1 cellular context compared by ENCODE assay signal in the genomic region with DNA sequence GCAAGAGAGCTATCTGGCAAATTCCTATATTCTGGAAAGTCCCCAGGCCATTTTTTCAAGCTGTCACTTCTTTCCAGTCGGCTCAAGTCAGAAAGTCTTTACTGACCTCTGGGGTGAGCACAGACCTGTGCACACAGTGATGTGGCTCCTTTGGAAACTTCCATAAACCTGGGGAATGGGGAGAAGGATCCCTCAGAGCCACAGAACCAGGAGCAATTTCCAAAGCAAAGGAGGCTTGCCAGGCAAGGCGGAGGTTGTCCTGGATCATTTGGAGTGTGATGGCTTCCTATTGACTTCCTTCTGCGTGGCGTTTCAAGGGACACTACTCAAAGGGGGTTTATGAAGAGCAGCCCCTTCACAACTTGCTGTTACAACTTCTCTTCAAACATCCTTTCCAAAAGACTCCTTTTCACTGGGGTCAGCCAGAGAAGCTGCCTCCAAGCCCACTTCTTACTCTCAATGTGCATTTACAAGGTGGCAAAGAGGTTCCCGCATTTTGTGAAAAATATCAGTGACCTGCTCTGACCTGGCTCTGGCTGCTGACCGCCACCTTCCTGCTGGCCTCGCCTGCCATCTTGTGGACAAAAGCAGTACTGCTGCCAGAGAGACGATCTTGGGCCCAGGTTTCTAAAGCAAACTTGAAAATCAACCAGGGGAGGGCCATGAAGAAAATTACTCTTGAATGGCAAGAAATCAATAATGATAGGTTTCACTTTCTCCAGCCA.
TF ChIP-seq lines count a peak whose summit lies in the region.

No MANE protein-coding gene starts in this region.

TF ChIP-seq in HepG2, 621 proteins besides CTCF, POLR2A, EP300 and RAD21 (continued from another document and continues in another):
- TF ChIP-seq ZNF761 (CRISPR knock-in tag; conservative IDR thresholded peaks at IDR 0.05) = no peak
- TF ChIP-seq, protein P1, sequence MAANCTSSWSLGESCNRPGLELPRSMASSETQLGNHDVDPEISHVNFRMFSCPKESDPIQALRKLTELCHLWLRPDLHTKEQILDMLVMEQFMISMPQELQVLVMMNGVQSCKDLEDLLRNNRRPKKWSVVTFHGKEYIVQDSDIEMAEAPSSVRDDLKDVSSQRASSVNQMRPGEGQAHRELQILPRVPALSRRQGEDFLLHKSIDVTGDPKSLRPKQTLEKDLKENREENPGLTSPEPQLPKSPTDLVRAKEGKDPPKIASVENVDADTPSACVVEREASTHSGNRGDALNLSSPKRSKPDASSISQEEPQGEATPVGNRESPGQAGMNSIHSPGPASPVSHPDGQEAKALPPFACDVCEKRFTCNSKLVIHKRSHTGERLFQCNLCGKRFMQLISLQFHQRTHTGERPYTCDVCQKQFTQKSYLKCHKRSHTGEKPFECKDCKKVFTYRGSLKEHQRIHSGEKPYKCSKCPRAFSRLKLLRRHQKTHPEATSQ (CRISPR knock-in tag; IDR thresholded peaks at IDR 0.05; ENCODE audit: borderline replicate concordance) = no peak; the same call in 1 of the 2 replicates
- no peak for TF ChIP-seq ZNF563 (CRISPR knock-in tag; IDR thresholded peaks at IDR 0.05)
- no peak for TF ChIP-seq ZSCAN22 (CRISPR knock-in tag; IDR thresholded peaks at IDR 0.05)
- TF ChIP-seq TBP (CRISPR knock-in tag; IDR thresholded peaks at IDR 0.05) = no peak
- TF ChIP-seq, protein P2, sequence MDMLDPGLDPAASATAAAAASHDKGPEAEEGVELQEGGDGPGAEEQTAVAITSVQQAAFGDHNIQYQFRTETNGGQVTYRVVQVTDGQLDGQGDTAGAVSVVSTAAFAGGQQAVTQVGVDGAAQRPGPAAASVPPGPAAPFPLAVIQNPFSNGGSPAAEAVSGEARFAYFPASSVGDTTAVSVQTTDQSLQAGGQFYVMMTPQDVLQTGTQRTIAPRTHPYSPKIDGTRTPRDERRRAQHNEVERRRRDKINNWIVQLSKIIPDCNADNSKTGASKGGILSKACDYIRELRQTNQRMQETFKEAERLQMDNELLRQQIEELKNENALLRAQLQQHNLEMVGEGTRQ (IDR thresholded peaks at IDR 0.05; ENCODE audit: low read depth, low read length) = no peak
- TF ChIP-seq, protein P2 (CRISPR knock-in tag; IDR thresholded peaks at IDR 0.05; ENCODE audit: borderline replicate concordance) = no peak
- no peak for TF ChIP-seq ARNT2 (CRISPR knock-in tag; IDR thresholded peaks at IDR 0.05; ENCODE audit: low read depth)
- TF ChIP-seq, protein P3, sequence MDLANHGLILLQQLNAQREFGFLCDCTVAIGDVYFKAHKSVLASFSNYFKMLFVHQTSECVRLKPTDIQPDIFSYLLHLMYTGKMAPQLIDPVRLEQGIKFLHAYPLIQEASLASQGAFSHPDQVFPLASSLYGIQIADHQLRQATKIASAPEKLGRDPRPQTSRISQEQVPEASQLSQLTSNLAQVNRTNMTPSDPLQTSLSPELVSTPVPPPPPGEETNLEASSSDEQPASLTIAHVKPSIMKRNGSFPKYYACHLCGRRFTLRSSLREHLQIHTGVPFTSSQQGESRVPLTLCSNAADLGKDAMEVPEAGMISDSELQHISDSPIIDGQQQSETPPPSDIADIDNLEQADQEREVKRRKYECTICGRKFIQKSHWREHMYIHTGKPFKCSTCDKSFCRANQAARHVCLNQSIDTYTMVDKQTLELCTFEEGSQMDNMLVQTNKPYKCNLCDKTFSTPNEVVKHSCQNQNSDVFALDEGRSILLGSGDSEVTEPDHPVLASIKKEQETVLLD (CRISPR knock-in tag; IDR thresholded peaks at IDR 0.05; ENCODE audit: low read depth) = no peak
- TF ChIP-seq, protein P4, sequence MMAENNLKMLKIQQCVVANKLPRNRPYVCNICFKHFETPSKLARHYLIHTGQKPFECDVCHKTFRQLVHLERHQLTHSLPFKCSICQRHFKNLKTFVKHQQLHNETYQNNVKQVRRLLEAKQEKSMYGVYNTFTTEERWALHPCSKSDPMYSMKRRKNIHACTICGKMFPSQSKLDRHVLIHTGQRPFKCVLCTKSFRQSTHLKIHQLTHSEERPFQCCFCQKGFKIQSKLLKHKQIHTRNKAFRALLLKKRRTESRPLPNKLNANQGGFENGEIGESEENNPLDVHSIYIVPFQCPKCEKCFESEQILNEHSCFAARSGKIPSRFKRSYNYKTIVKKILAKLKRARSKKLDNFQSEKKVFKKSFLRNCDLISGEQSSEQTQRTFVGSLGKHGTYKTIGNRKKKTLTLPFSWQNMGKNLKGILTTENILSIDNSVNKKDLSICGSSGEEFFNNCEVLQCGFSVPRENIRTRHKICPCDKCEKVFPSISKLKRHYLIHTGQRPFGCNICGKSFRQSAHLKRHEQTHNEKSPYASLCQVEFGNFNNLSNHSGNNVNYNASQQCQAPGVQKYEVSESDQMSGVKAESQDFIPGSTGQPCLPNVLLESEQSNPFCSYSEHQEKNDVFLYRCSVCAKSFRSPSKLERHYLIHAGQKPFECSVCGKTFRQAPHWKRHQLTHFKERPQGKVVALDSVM (CRISPR knock-in tag; IDR thresholded peaks at IDR 0.05) = no peak
- TF ChIP-seq ZNF775 (CRISPR knock-in tag; IDR thresholded peaks at IDR 0.05; ENCODE audit: borderline replicate concordance) = no peak
- no peak for TF ChIP-seq AHR (CRISPR knock-in tag; IDR thresholded peaks at IDR 0.05)
- no peak for TF ChIP-seq NFE2L2 (IDR thresholded peaks at IDR 0.05; ENCODE audit: low read length)
- TF ChIP-seq IKZF4 (CRISPR knock-in tag; IDR thresholded peaks at IDR 0.05; ENCODE audit: borderline replicate concordance, low read depth, not compliant biosample characterization) = no peak
- no peak for TF ChIP-seq HDAC1 (CRISPR knock-in tag; IDR thresholded peaks at IDR 0.05)
- TF ChIP-seq NBN (conservative IDR thresholded peaks at IDR 0.05) = no peak
- 0 out of 2 replicates have a peak, but pooled peaks have one; percentile 4 for TF ChIP-seq NFYB (CRISPR knock-in tag; IDR thresholded peaks at IDR 0.05)
- TF ChIP-seq HNF4A (CRISPR knock-in tag; IDR thresholded peaks at IDR 0.05) = no peak
- TF ChIP-seq, protein P5, sequence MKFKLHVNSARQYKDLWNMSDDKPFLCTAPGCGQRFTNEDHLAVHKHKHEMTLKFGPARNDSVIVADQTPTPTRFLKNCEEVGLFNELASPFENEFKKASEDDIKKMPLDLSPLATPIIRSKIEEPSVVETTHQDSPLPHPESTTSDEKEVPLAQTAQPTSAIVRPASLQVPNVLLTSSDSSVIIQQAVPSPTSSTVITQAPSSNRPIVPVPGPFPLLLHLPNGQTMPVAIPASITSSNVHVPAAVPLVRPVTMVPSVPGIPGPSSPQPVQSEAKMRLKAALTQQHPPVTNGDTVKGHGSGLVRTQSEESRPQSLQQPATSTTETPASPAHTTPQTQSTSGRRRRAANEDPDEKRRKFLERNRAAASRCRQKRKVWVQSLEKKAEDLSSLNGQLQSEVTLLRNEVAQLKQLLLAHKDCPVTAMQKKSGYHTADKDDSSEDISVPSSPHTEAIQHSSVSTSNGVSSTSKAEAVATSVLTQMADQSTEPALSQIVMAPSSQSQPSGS (CRISPR knock-in tag; IDR thresholded peaks at IDR 0.05) = peak; percentile 64; the same call in 1 of the 2 replicates
- TF ChIP-seq ZNF333 (CRISPR knock-in tag; IDR thresholded peaks at IDR 0.05; ENCODE audit: borderline replicate concordance) = 0 out of 2 replicates have a peak, but pooled peaks have one; percentile 34
- TF ChIP-seq, protein P6, sequence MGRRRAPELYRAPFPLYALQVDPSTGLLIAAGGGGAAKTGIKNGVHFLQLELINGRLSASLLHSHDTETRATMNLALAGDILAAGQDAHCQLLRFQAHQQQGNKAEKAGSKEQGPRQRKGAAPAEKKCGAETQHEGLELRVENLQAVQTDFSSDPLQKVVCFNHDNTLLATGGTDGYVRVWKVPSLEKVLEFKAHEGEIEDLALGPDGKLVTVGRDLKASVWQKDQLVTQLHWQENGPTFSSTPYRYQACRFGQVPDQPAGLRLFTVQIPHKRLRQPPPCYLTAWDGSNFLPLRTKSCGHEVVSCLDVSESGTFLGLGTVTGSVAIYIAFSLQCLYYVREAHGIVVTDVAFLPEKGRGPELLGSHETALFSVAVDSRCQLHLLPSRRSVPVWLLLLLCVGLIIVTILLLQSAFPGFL (CRISPR knock-in tag; IDR thresholded peaks at IDR 0.05) = no peak
- no peak for TF ChIP-seq ZFAT (CRISPR knock-in tag; conservative IDR thresholded peaks at IDR 0.05)
- TF ChIP-seq TARDBP (CRISPR knock-in tag; IDR thresholded peaks at IDR 0.05) = peak; percentile 76; the same call in 1 of the 2 replicates
- no peak; the same call in 1 of the 2 replicates for TF ChIP-seq EED (CRISPR knock-in tag; IDR thresholded peaks at IDR 0.05)
- TF ChIP-seq MAFK (conservative IDR thresholded peaks at IDR 0.05 in 1 of 2, IDR thresholded peaks at IDR 0.05 in 1 of 2; ENCODE audit: low read length in 2 of 2) = no peak
- TF ChIP-seq ZNF331 (CRISPR knock-in tag; IDR thresholded peaks at IDR 0.05) = no peak; the same call in 1 of the 2 replicates
- no peak for TF ChIP-seq SSRP1 (CRISPR knock-in tag; IDR thresholded peaks at IDR 0.05)
- TF ChIP-seq, protein P7, sequence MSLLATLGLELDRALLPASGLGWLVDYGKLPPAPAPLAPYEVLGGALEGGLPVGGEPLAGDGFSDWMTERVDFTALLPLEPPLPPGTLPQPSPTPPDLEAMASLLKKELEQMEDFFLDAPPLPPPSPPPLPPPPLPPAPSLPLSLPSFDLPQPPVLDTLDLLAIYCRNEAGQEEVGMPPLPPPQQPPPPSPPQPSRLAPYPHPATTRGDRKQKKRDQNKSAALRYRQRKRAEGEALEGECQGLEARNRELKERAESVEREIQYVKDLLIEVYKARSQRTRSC (CRISPR knock-in tag; IDR thresholded peaks at IDR 0.05; ENCODE audit: low read depth) = no peak; the same call in 1 of the 2 replicates
- TF ChIP-seq ZNF496 (CRISPR knock-in tag; IDR thresholded peaks at IDR 0.05; ENCODE audit: insufficient replicate concordance) = no peak
- no peak for TF ChIP-seq ZNF572 (CRISPR knock-in tag; IDR thresholded peaks at IDR 0.05)
- TF ChIP-seq, protein P8, sequence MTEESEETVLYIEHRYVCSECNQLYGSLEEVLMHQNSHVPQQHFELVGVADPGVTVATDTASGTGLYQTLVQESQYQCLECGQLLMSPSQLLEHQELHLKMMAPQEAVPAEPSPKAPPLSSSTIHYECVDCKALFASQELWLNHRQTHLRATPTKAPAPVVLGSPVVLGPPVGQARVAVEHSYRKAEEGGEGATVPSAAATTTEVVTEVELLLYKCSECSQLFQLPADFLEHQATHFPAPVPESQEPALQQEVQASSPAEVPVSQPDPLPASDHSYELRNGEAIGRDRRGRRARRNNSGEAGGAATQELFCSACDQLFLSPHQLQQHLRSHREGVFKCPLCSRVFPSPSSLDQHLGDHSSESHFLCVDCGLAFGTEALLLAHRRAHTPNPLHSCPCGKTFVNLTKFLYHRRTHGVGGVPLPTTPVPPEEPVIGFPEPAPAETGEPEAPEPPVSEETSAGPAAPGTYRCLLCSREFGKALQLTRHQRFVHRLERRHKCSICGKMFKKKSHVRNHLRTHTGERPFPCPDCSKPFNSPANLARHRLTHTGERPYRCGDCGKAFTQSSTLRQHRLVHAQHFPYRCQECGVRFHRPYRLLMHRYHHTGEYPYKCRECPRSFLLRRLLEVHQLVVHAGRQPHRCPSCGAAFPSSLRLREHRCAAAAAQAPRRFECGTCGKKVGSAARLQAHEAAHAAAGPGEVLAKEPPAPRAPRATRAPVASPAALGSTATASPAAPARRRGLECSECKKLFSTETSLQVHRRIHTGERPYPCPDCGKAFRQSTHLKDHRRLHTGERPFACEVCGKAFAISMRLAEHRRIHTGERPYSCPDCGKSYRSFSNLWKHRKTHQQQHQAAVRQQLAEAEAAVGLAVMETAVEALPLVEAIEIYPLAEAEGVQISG (CRISPR knock-in tag; IDR thresholded peaks at IDR 0.05) = peak; percentile 25; the same call in 1 of the 2 replicates
- no peak for TF ChIP-seq ZNF607 (CRISPR knock-in tag; IDR thresholded peaks at IDR 0.05; ENCODE audit: borderline replicate concordance)
- TF ChIP-seq, protein P9, sequence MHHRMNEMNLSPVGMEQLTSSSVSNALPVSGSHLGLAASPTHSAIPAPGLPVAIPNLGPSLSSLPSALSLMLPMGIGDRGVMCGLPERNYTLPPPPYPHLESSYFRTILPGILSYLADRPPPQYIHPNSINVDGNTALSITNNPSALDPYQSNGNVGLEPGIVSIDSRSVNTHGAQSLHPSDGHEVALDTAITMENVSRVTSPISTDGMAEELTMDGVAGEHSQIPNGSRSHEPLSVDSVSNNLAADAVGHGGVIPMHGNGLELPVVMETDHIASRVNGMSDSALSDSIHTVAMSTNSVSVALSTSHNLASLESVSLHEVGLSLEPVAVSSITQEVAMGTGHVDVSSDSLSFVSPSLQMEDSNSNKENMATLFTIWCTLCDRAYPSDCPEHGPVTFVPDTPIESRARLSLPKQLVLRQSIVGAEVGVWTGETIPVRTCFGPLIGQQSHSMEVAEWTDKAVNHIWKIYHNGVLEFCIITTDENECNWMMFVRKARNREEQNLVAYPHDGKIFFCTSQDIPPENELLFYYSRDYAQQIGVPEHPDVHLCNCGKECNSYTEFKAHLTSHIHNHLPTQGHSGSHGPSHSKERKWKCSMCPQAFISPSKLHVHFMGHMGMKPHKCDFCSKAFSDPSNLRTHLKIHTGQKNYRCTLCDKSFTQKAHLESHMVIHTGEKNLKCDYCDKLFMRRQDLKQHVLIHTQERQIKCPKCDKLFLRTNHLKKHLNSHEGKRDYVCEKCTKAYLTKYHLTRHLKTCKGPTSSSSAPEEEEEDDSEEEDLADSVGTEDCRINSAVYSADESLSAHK (CRISPR knock-in tag; IDR thresholded peaks at IDR 0.05; ENCODE audit: borderline replicate concordance) = no peak
- no peak for TF ChIP-seq JUN (CRISPR knock-in tag; IDR thresholded peaks at IDR 0.05)
- TF ChIP-seq, protein P10, sequence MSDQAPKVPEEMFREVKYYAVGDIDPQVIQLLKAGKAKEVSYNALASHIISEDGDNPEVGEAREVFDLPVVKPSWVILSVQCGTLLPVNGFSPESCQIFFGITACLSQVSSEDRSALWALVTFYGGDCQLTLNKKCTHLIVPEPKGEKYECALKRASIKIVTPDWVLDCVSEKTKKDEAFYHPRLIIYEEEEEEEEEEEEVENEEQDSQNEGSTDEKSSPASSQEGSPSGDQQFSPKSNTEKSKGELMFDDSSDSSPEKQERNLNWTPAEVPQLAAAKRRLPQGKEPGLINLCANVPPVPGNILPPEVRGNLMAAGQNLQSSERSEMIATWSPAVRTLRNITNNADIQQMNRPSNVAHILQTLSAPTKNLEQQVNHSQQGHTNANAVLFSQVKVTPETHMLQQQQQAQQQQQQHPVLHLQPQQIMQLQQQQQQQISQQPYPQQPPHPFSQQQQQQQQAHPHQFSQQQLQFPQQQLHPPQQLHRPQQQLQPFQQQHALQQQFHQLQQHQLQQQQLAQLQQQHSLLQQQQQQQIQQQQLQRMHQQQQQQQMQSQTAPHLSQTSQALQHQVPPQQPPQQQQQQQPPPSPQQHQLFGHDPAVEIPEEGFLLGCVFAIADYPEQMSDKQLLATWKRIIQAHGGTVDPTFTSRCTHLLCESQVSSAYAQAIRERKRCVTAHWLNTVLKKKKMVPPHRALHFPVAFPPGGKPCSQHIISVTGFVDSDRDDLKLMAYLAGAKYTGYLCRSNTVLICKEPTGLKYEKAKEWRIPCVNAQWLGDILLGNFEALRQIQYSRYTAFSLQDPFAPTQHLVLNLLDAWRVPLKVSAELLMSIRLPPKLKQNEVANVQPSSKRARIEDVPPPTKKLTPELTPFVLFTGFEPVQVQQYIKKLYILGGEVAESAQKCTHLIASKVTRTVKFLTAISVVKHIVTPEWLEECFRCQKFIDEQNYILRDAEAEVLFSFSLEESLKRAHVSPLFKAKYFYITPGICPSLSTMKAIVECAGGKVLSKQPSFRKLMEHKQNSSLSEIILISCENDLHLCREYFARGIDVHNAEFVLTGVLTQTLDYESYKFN (CRISPR knock-in tag; conservative IDR thresholded peaks at IDR 0.05) = peak; percentile 35; the same call in 1 of the 2 replicates
- no peak for TF ChIP-seq ZBTB7B (CRISPR knock-in tag; IDR thresholded peaks at IDR 0.05)
